In genomic region chr9:5617749-5618148, GRCh38 we compare ENCODE assay signal across 8 cellular contexts. TPM values are rescaled to one million over a fixed set of nuclear protein-coding genes. Genes with fewer than 3 reads are reported as not detected.
DNase-seq lines count a peak whose midpoint lies in the region; ATAC-seq, FAIRE-seq and TF ChIP-seq lines count a peak whose summit lies in the region.

No MANE protein-coding gene starts in this region.

- H3K4me1 Mint-ChIP-seq in activated T-helper 2 cell treated with anti-CD3 and anti-CD28 coated beads, Interferon-gamma antibody, Interleukin-2, Interleukin-4, amounts not matched to agents 10 μg/mL and 5 μg/mL and 100 μg/mL, durations not matched to agents 14 hours and 24 hours and 36 hours (ENCODE audit: low read depth) = peaks cover 30% of the 10 kb centered on the region

- H3K27me3 Mint-ChIP-seq in activated T-helper 2 cell treated with anti-CD3 and anti-CD28 coated beads, Interferon-gamma antibody, Interleukin-2, Interleukin-4, amounts not matched to agents 10 μg/mL and 5 μg/mL and 100 μg/mL, durations not matched to agents 14 hours and 24 hours and 36 hours (ENCODE audit: low read depth) = no peaks in the 10 kb centered on the region

- peak; percentile 88 for FAIRE-seq in GM12892 (lab: Jason Lieb, UNC)

- intact Hi-C loops in activated T-helper 2 cell treated with anti-CD3 and anti-CD28 coated beads, Interferon-gamma antibody, Interleukin-2, Interleukin-4, amounts not matched to agents 10 μg/mL and 5 μg/mL and 100 μg/mL, durations not matched to agents 14 hours and 24 hours and 36 hours (cut with micrococcal nuclease) = loop anchor here (1.0 kb wide), 1 partner anchor 10 kb away; no protein-coding TSS in a partner anchor

- peak; percentile 94 for ATAC-seq in GM21381 (IDR thresholded peaks at IDR 0.05; ENCODE audit: unreplicated experiment)
- ATAC-seq in HG03439 (IDR thresholded peaks at IDR 0.05; ENCODE audit: unreplicated experiment) = peak; percentile 83

- H3K4me3 Mint-ChIP-seq in activated T-helper 2 cell treated with anti-CD3 and anti-CD28 coated beads, Interferon-gamma antibody, Interleukin-2, Interleukin-4, amounts not matched to agents 10 μg/mL and 5 μg/mL and 100 μg/mL, durations not matched to agents 14 hours and 24 hours and 36 hours (ENCODE audit: low read depth) = no peak overlapping the region

- no peak for TF ChIP-seq POLR2A in GM12892 (IDR thresholded peaks at IDR 0.05; ENCODE audit: low read depth, low read length)

- H3K36me3 Mint-ChIP-seq in activated T-helper 2 cell treated with anti-CD3 and anti-CD28 coated beads, Interferon-gamma antibody, Interleukin-2, Interleukin-4, amounts not matched to agents 10 μg/mL and 5 μg/mL and 100 μg/mL, durations not matched to agents 14 hours and 24 hours and 36 hours (ENCODE audit: low read depth) = peaks cover 20% of the 10 kb centered on the region

- H3K27ac Mint-ChIP-seq in activated T-helper 2 cell treated with anti-CD3 and anti-CD28 coated beads, Interferon-gamma antibody, Interleukin-2, Interleukin-4, amounts not matched to agents 10 μg/mL and 5 μg/mL and 100 μg/mL, durations not matched to agents 14 hours and 24 hours and 36 hours = peak overlapping the region; percentile 34

- H3K9me3 Mint-ChIP-seq in activated T-helper 2 cell treated with anti-CD3 and anti-CD28 coated beads, Interferon-gamma antibody, Interleukin-2, Interleukin-4, amounts not matched to agents 10 μg/mL and 5 μg/mL and 100 μg/mL, durations not matched to agents 14 hours and 24 hours and 36 hours = no peaks in the 10 kb centered on the region

- DNase-seq in GM12892 (ENCODE audit: insufficient read length) (peak; percentile 25), NCI-H345 (lab: John Stamatoyannopoulos, UW) (no peak), NCI-H187 (lab: John Stamatoyannopoulos, UW) (no peak), NCI-H524 treated with DMSO at 0.1 percent for 48 hours (lab: John Stamatoyannopoulos, UW) (no peak)
- no peak for DNase-seq in activated T-helper 2 cell treated with anti-CD3 and anti-CD28 coated beads, Interferon-gamma antibody, Interleukin-2, Interleukin-4, amounts not matched to agents 10 μg/mL and 5 μg/mL and 100 μg/mL, durations not matched to agents 14 hours and 24 hours and 36 hours (ENCODE audit: low spot score)
- DNase-seq in stimulated activated naive CD4-positive, alpha-beta T cell (lab: John Stamatoyannopoulos, UW) = no peak

RNA-seq across cellular contexts. Expression of gene RIC1, which starts 11.2 kb away (rescaled TPM):
- polyA plus RNA-seq in GM12892 (2012; ENCODE audit: missing spikeins) = 16.8 TPM
- 21.5 and 22.1 TPM in 2 replicates for total RNA-seq in activated T-helper 2 cell treated with anti-CD3 and anti-CD28 coated beads, Interferon-gamma antibody, Interleukin-2, Interleukin-4, amounts not matched to agents 10 μg/mL and 5 μg/mL and 100 μg/mL, durations not matched to agents 14 hours and 24 hours and 36 hours
